In genomic region chr3:57803647-57804081, GRCh38 we compare ENCODE assay signal across 9 cellular contexts. TPM values are rescaled to one million over a fixed set of nuclear protein-coding genes. Genes with fewer than 3 reads are reported as not detected.
A peak's percentile ranks its signal among the peaks of the same experiment; 100 is the strongest.
DNase-seq lines count a peak whose midpoint lies in the region; TF ChIP-seq lines count a peak whose summit lies in the region.
"Had no signal": no experiment of that assay in that cellular context is flagged by ENCODE, and none has a peak within 500 bp of the region (broad histone marks: within the 10 kb centered on the region; RNA-seq: fewer than 3 reads in every experiment).

No MANE protein-coding gene starts in this region.

- H4K91ac ChIP-seq in mesenchymal stem cell (ENCODE audit: low read length): no peak overlapping the region

- no peak overlapping the region for H3K14ac ChIP-seq in mesenchymal stem cell (ENCODE audit: low read length in 2 of 2)

- H3K4me1 ChIP-seq in colonic mucosa (peaks cover 15% of the 10 kb centered on the region), mesenchymal stem cell (ENCODE audit: control insufficient read depth, insufficient read depth, low read depth, low read length) (peaks cover 5% of the 10 kb centered on the region)

- H3K9ac ChIP-seq in colonic mucosa (ENCODE audit: low read depth in 2 of 2, low read length in 2 of 2) (no peak overlapping the region), mesenchymal stem cell (ENCODE audit: low read length) (peak overlapping the region; percentile 70)

- H2BK12ac ChIP-seq in mesenchymal stem cell (ENCODE audit: low read length in 2 of 2): no peak overlapping the region

- H2BK5ac ChIP-seq in mesenchymal stem cell (ENCODE audit: low read depth, low read length, poor library complexity, severe bottlenecking): no peak overlapping the region

- H3K4ac ChIP-seq in mesenchymal stem cell (ENCODE audit: low read depth in 1 of 2, low read length in 2 of 2): no peak overlapping the region

- WGBS in mesenchymal stem cell: 2% methylated on average over 2 of the region's 3 CpGs

- TF ChIP-seq CTCF in colonic mucosa (IDR thresholded peaks at IDR 0.05): no peak

- H3K27ac ChIP-seq in colonic mucosa (peak overlapping the region; percentile 62), mesenchymal stem cell (ENCODE audit: low read length, poor library complexity, severe bottlenecking) (peak overlapping the region; percentile 43)
- H3K27ac ChIP-seq: HL-60 had no signal

- H3K4me3 ChIP-seq in colonic mucosa (no peak overlapping the region), mesenchymal stem cell (ENCODE audit: insufficient read depth in 1 of 2, low read depth in 1 of 2, low read length in 2 of 2) (peak overlapping the region in 1 of 2 experiments; percentile 70)

- H2AFZ ChIP-seq in mesenchymal stem cell (ENCODE audit: low read depth, low read length): no peak overlapping the region

- DNase-seq in Caki2 (ENCODE audit: low read depth) (peak; percentile 98), NCI-H69 (lab: John Stamatoyannopoulos, UW) (peak; percentile 24), colonic mucosa (peak; percentile 77), mesenchymal stem cell (peak; percentile 96), GF-D8 (lab: John Stamatoyannopoulos, UW) (no peak), DMS114 treated with DMSO at 0.1 percent for 48 hours (lab: John Stamatoyannopoulos, UW; ENCODE audit: unreplicated experiment) (no peak), COR-L47 (lab: John Stamatoyannopoulos, UW) (no peak), NCI-H1105 treated with DMSO at 0.1 percent for 48 hours (lab: John Stamatoyannopoulos, UW) (no peak)

- H3K36me3 ChIP-seq in colonic mucosa: no peaks in the 10 kb centered on the region
- H3K36me3 ChIP-seq in mesenchymal stem cell (ENCODE audit: control insufficient read depth in 1 of 2, insufficient read depth in 2 of 2, low read depth in 1 of 2, low read length in 2 of 2): no peaks in the 10 kb centered on the region

- H3K9me3 ChIP-seq in colonic mucosa (no peaks in the 10 kb centered on the region), mesenchymal stem cell (ENCODE audit: control insufficient read depth, low read length) (no peaks in the 10 kb centered on the region)

- no peak overlapping the region for H2AK5ac ChIP-seq in mesenchymal stem cell (ENCODE audit: low read length, severe bottlenecking)

- H3K4me2 ChIP-seq in mesenchymal stem cell (ENCODE audit: low read length, poor library complexity, severe bottlenecking): no peak overlapping the region

- in situ Hi-C loops in Caki2 (cut with HindIII; ENCODE audit: low pct_unique_long_range_greater_than_20kb, low sequenced_read_pairs): no loop called here

- no peak overlapping the region for H3K23ac ChIP-seq in mesenchymal stem cell (ENCODE audit: low read length in 2 of 2)

- intact Hi-C loops in colonic mucosa (cut with DNase I): no loop called here

- H3K27me3 ChIP-seq in colonic mucosa (no peaks in the 10 kb centered on the region), mesenchymal stem cell (ENCODE audit: control insufficient read depth in 1 of 2, insufficient read depth in 1 of 2, low read length in 2 of 2) (no peaks in the 10 kb centered on the region)

- H3K79me1 ChIP-seq in mesenchymal stem cell (replicated peaks; ENCODE audit: low read length, poor library complexity, severe bottlenecking): peaks cover 10% of the 10 kb centered on the region

- no peak overlapping the region for H2BK15ac ChIP-seq in mesenchymal stem cell (ENCODE audit: low read depth, poor library complexity, severe bottlenecking)

- no peak overlapping the region for H3K18ac ChIP-seq in mesenchymal stem cell (ENCODE audit: low read depth in 1 of 2, low read length in 2 of 2)

- H2BK120ac ChIP-seq in mesenchymal stem cell (ENCODE audit: low read depth, low read length): no peak overlapping the region

- no peak overlapping the region for H4K8ac ChIP-seq in mesenchymal stem cell (ENCODE audit: low read length)

RNA-seq across cellular contexts. Expression of gene SLMAP, which starts 47.6 kb away (rescaled TPM):
- 20.4 and 24.7 TPM in 2 replicates for total RNA-seq in Caki2 (2014; rRNA removed; shearing (Covaris generic); ENCODE audit: low replicate concordance)
- total RNA-seq in colonic mucosa: 100 to 1,000 TPM in 1 of 2 donors, 10 to 100 TPM in 1; 81.1 to 124 TPM
- polyA plus RNA-seq in mesenchymal stem cell (2013, experiment 1 of 2): 29.6 TPM
- polyA plus RNA-seq in mesenchymal stem cell (2013, experiment 2 of 2): 29.2 TPM

Comparison
In these comparisons a context has a peak if more than half of its experiments do, and no peak if none do; other contexts are left out.
1. DNase-seq: peak in Caki2 (single experiment), NCI-H69 (single experiment), colonic mucosa (single experiment) and mesenchymal stem cell (single experiment); none in GF-D8 (single experiment), DMS114 treated with DMSO at 0.1 percent for 48 hours (single experiment), COR-L47 (single experiment) and NCI-H1105 treated with DMSO at 0.1 percent for 48 hours (single experiment).